ENCODE assay signal across 1 cellular context in genomic region chr7:151175793-151176311, GRCh38.
TF ChIP-seq lines count a peak whose summit lies in the region.

No MANE protein-coding gene starts in this region.

TF ChIP-seq in GM23338, 12 proteins besides CTCF, POLR2A, EP300 and RAD21 (continued from another document):
- TF ChIP-seq NANOG (IDR thresholded peaks at IDR 0.05; ENCODE audit: borderline replicate concordance) (no peak), EZH2 (IDR thresholded peaks at IDR 0.05; ENCODE audit: low read depth, unreplicated experiment) (no peak), POLR2AphosphoS5 (IDR thresholded peaks at IDR 0.05; ENCODE audit: low read depth) (no peak), CREB1 (CRISPR knock-in tag; IDR thresholded peaks at IDR 0.05; ENCODE audit: low read depth) (no peak), ZNF114 (CRISPR knock-in tag; IDR thresholded peaks at IDR 0.05) (no peak), STAT1 (IDR thresholded peaks at IDR 0.05; ENCODE audit: unreplicated experiment) (no peak)
- TF ChIP-seq, protein P1, sequence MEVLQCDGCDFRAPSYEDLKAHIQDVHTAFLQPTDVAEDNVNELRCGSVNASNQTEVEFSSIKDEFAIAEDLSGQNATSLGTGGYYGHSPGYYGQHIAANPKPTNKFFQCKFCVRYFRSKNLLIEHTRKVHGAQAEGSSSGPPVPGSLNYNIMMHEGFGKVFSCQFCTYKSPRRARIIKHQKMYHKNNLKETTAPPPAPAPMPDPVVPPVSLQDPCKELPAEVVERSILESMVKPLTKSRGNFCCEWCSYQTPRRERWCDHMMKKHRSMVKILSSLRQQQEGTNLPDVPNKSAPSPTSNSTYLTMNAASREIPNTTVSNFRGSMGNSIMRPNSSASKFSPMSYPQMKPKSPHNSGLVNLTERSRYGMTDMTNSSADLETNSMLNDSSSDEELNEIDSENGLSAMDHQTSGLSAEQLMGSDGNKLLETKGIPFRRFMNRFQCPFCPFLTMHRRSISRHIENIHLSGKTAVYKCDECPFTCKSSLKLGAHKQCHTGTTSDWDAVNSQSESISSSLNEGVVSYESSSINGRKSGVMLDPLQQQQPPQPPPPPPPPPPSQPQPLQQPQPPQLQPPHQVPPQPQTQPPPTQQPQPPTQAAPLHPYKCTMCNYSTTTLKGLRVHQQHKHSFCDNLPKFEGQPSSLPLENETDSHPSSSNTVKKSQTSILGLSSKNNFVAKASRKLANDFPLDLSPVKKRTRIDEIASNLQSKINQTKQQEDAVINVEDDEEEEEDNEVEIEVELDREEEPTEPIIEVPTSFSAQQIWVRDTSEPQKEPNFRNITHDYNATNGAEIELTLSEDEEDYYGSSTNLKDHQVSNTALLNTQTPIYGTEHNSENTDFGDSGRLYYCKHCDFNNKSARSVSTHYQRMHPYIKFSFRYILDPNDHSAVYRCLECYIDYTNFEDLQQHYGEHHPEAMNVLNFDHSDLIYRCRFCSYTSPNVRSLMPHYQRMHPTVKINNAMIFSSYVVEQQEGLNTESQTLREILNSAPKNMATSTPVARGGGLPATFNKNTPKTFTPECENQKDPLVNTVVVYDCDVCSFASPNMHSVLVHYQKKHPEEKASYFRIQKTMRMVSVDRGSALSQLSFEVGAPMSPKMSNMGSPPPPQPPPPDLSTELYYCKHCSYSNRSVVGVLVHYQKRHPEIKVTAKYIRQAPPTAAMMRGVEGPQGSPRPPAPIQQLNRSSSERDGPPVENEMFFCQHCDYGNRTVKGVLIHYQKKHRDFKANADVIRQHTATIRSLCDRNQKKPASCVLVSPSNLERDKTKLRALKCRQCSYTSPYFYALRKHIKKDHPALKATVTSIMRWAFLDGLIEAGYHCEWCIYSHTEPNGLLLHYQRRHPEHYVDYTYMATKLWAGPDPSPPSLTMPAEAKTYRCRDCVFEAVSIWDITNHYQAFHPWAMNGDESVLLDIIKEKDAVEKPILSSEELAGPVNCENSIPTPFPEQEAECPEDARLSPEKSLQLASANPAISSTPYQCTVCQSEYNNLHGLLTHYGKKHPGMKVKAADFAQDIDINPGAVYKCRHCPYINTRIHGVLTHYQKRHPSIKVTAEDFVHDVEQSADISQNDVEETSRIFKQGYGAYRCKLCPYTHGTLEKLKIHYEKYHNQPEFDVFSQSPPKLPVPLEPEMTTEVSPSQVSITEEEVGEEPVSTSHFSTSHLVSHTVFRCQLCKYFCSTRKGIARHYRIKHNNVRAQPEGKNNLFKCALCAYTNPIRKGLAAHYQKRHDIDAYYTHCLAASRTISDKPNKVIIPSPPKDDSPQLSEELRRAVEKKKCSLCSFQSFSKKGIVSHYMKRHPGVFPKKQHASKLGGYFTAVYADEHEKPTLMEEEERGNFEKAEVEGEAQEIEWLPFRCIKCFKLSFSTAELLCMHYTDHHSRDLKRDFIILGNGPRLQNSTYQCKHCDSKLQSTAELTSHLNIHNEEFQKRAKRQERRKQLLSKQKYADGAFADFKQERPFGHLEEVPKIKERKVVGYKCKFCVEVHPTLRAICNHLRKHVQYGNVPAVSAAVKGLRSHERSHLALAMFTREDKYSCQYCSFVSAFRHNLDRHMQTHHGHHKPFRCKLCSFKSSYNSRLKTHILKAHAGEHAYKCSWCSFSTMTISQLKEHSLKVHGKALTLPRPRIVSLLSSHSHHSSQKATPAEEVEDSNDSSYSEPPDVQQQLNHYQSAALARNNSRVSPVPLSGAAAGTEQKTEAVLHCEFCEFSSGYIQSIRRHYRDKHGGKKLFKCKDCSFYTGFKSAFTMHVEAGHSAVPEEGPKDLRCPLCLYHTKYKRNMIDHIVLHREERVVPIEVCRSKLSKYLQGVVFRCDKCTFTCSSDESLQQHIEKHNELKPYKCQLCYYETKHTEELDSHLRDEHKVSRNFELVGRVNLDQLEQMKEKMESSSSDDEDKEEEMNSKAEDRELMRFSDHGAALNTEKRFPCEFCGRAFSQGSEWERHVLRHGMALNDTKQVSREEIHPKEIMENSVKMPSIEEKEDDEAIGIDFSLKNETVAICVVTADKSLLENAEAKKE (CRISPR knock-in tag; IDR thresholded peaks at IDR 0.05), result no peak
- TF ChIP-seq, protein P2, sequence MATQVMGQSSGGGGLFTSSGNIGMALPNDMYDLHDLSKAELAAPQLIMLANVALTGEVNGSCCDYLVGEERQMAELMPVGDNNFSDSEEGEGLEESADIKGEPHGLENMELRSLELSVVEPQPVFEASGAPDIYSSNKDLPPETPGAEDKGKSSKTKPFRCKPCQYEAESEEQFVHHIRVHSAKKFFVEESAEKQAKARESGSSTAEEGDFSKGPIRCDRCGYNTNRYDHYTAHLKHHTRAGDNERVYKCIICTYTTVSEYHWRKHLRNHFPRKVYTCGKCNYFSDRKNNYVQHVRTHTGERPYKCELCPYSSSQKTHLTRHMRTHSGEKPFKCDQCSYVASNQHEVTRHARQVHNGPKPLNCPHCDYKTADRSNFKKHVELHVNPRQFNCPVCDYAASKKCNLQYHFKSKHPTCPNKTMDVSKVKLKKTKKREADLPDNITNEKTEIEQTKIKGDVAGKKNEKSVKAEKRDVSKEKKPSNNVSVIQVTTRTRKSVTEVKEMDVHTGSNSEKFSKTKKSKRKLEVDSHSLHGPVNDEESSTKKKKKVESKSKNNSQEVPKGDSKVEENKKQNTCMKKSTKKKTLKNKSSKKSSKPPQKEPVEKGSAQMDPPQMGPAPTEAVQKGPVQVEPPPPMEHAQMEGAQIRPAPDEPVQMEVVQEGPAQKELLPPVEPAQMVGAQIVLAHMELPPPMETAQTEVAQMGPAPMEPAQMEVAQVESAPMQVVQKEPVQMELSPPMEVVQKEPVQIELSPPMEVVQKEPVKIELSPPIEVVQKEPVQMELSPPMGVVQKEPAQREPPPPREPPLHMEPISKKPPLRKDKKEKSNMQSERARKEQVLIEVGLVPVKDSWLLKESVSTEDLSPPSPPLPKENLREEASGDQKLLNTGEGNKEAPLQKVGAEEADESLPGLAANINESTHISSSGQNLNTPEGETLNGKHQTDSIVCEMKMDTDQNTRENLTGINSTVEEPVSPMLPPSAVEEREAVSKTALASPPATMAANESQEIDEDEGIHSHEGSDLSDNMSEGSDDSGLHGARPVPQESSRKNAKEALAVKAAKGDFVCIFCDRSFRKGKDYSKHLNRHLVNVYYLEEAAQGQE (IDR thresholded peaks at IDR 0.05; ENCODE audit: unreplicated experiment), result no peak
